In the genomic region with DNA sequence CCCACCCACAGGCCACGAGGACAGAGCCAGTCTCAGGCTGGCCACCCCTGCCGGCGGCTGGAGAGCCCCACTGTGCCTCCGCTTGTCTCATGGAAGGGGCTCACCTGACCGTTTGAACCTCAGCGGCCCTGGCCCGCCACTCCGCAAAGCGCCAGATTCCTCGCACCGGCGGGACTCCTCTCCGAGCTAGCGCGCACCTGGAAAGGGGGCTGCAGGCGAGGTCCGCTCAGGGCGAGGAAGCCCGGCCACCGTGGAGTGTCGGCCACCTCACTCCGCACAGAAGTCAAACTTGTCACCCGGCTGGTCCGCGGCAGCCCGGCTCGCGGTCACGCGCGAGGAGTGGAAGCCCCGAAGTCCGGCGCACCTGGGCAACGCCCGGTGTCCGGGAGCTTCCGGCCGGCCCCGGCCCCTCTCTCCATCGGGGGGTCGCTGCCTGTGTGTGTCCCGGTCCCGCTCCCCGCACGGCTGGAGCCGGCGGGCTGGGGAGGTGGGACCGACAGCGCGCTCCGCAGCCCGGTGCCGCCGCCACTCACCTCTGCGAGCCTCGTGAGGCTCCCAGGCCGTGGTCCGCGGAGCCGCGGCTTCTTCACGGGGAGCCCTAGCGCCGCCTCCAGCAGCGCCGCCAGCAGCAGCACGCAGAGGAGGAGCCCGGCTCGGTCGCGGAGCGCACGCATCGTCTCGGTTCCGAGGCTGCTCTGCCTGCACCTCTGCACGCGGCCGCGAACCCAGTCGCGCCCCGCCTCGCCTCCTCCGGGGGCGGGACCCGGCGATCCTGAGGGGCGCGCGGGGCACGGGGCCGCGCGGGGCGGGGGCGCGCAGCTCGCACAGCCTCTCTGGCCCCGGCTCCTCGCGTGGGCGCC, we compare ENCODE assay signal across 8 cellular contexts. TPM values are rescaled to one million over a fixed set of nuclear protein-coding genes. Genes with fewer than 3 reads are reported as not detected.
DNase-seq lines count a peak whose midpoint lies in the region; ATAC-seq lines count a peak whose summit lies in the region.

A gene (minus strand): TSS at position 697 of the 860 bp plus-strand sequence. CDS start 23 bp downstream, at position 674.

- H3K4me1 ChIP-seq in Karpas-422 (ENCODE audit: low read length) (peaks cover 22% of the 10 kb centered on the region), ectodermal cell (ENCODE audit: control insufficient read depth, insufficient read depth, low read length) (peaks cover 4% of the 10 kb centered on the region), mesendoderm (ENCODE audit: control insufficient read depth, low read depth, low read length) (no peaks in the 10 kb centered on the region)

- H3K4me3 ChIP-seq in Karpas-422 (ENCODE audit: low read length) (peak within 1 kb of the TSS; percentile 61), ectodermal cell (ENCODE audit: insufficient read depth, low read depth, low read length) (peak within 1 kb of the TSS; percentile 51), mesendoderm (ENCODE audit: low read length) (peak within 1 kb of the TSS; percentile 29)

- DNase-seq in COLO829 (ENCODE audit: low spot score), result peak; percentile 17
- DNase-seq in Karpas-422, result peak; percentile 86
- DNase-seq in activated CD4-positive, alpha-beta T cell treated with anti-CD3 and anti-CD28 coated beads for 24 hours (ENCODE audit: low read depth in 2 of 2), result peak; percentile 7 to 37
- peak; percentile 46 for DNase-seq in mesendoderm
- peak; percentile 19 for DNase-seq in stimulated activated CD8-positive, alpha-beta memory T cell treated with anti-CD3 and anti-CD28 coated beads, Interleukin-4, amount 100 ng/mL, for 24 hours (ENCODE audit: low read depth)
- no peak for DNase-seq in kidney glomerular epithelial cell (lab: John Stamatoyannopoulos, UW)

- no peaks in the 10 kb centered on the region for H3K36me3 ChIP-seq in Karpas-422 (ENCODE audit: insufficient read depth, low read length)
- no peaks in the 10 kb centered on the region for H3K36me3 ChIP-seq in ectodermal cell (ENCODE audit: control insufficient read depth, insufficient read depth, low read length)
- no peaks in the 10 kb centered on the region for H3K36me3 ChIP-seq in mesendoderm (ENCODE audit: control insufficient read depth, insufficient read depth, low read length)

- no peak within 1 kb of the TSS for H2BK5ac ChIP-seq in mesendoderm (ENCODE audit: low read length)

- H3K27ac ChIP-seq in Karpas-422 (ENCODE audit: low read length) (no peak within 1 kb of the TSS), ectodermal cell (ENCODE audit: insufficient read depth, low read depth, low read length, poor library complexity, severe bottlenecking) (no peak within 1 kb of the TSS), mesendoderm (ENCODE audit: low read depth, low read length) (no peak within 1 kb of the TSS)

- ATAC-seq in GM21381 (IDR thresholded peaks at IDR 0.05; ENCODE audit: unreplicated experiment), result peak; percentile 69

- H3K4me2 ChIP-seq in Karpas-422 (ENCODE audit: low read depth, low read length, poor library complexity, severe bottlenecking), result peak within 1 kb of the TSS; percentile 80
- peak within 1 kb of the TSS; percentile 78 for H3K4me2 ChIP-seq in mesendoderm (ENCODE audit: low read length)

- peak within 1 kb of the TSS; percentile 76 for H3K56ac ChIP-seq in mesendoderm (ENCODE audit: low read length)

- H3K79me2 ChIP-seq in Karpas-422 (ENCODE audit: low read length) (no peaks in the 10 kb centered on the region), mesendoderm (ENCODE audit: control insufficient read depth, insufficient read depth, low read length) (no peaks in the 10 kb centered on the region)

- no peaks in the 10 kb centered on the region for H3K79me1 ChIP-seq in mesendoderm (ENCODE audit: low read length)

- 0 out of 2 replicates have a peak, but pooled peaks cover 3% of the 10 kb centered on the region for H4K20me1 ChIP-seq in Karpas-422 (ENCODE audit: insufficient read depth, low read depth, low read length)

- H3K23ac ChIP-seq in mesendoderm (ENCODE audit: low read length), result no peak within 1 kb of the TSS

- H3K9ac ChIP-seq in Karpas-422 (ENCODE audit: low read length), result peak within 1 kb of the TSS; percentile 58
- peak within 1 kb of the TSS; percentile 40 for H3K9ac ChIP-seq in mesendoderm (ENCODE audit: low read length)

- H3K27me3 ChIP-seq in Karpas-422 (ENCODE audit: low read length) (no peaks in the 10 kb centered on the region), ectodermal cell (ENCODE audit: control insufficient read depth, insufficient read depth, low read length, poor library complexity, severe bottlenecking) (peaks cover 43% of the 10 kb centered on the region), mesendoderm (ENCODE audit: insufficient read depth, low read length, poor library complexity) (peaks cover 8% of the 10 kb centered on the region)

- H2AFZ ChIP-seq in Karpas-422 (ENCODE audit: low read length), result peak within 1 kb of the TSS; percentile 81

- H4K5ac ChIP-seq in mesendoderm (ENCODE audit: low read length), result no peak within 1 kb of the TSS

- no peak within 1 kb of the TSS for H2AK5ac ChIP-seq in mesendoderm (ENCODE audit: low read length)

- H3K18ac ChIP-seq in mesendoderm (ENCODE audit: low read length), result no peak within 1 kb of the TSS

- H2BK120ac ChIP-seq in mesendoderm (ENCODE audit: low read depth, low read length), result no peak within 1 kb of the TSS

- H3K9me3 ChIP-seq in Karpas-422 (ENCODE audit: low read length), result no peaks in the 10 kb centered on the region
- peaks cover 2% of the 10 kb centered on the region for H3K9me3 ChIP-seq in ectodermal cell (ENCODE audit: control insufficient read depth, low read length)

- no peaks in the 10 kb centered on the region for H3K9me2 ChIP-seq in Karpas-422 (replicated peaks; ENCODE audit: insufficient read depth, low read length)

- 2 to 3% methylated on average over 104 of the region's 104 CpGs for WGBS in ectodermal cell, 2 experiments
- WGBS in mesendoderm (ENCODE audit: extremely low coverage, insufficient coverage, low lambda C conversion rate), result no CpG with 5 or more reads among the region's 104 CpGs

- H4K8ac ChIP-seq in mesendoderm (ENCODE audit: low read depth, low read length), result no peak within 1 kb of the TSS

- H3K4ac ChIP-seq in mesendoderm (ENCODE audit: low read depth, low read length), result no peak within 1 kb of the TSS

- no peak within 1 kb of the TSS for H2BK15ac ChIP-seq in mesendoderm (replicated peaks; ENCODE audit: low read depth)

RNA-seq across cellular contexts. Expression of the gene that starts here (rescaled TPM):
- total RNA-seq in Karpas-422 (2014; rRNA removed; shearing (Covaris generic); ENCODE audit: low replicate concordance), result 0.11 and 0.89 TPM in 2 replicates
- polyA plus RNA-seq in ectodermal cell (2013, experiment 1 of 4), result 0.33 TPM
- 0.44 TPM for polyA plus RNA-seq in ectodermal cell (2013, experiment 2 of 4)
- 0.16 TPM for polyA plus RNA-seq in ectodermal cell (2013, experiment 3 of 4)
- polyA plus RNA-seq in ectodermal cell (2013, experiment 4 of 4), result 0.08 TPM
- polyA plus RNA-seq in mesendoderm (2013, experiment 1 of 2), result 0.35 TPM
- polyA plus RNA-seq in mesendoderm (2013, experiment 2 of 2), result 0.56 TPM

Comparison
In these comparisons a context has a peak if more than half of its experiments do, and no peak if none do; other contexts are left out.
1. Peak in DNase-seq, H3K4me3 ChIP-seq, H3K9ac ChIP-seq and H3K4me2 ChIP-seq in Karpas-422; RNA of the gene not detected or under 1 TPM.